ENCODE assay signal across 8 cellular contexts in the genomic region with DNA sequence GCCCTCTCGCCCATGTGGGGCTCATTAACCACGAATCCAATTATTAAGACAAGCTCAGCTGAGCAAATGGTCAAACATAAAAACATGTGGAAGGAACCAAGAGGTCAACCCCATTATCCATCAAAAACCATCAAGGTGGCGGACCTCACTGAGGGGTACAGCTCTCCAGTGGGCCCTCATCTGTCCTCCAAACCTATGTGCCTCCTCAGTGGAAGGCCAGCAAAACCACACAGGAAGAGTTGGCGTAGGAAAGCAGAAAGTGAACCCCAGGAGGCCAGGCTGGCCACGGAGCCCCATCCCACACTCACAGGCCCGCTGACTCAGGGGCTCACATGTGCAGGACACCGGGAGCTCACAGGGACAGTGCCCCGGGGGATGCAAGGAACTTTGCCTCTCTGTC.
DNase-seq lines count a peak whose midpoint lies in the region; ATAC-seq and TF ChIP-seq lines count a peak whose summit lies in the region.
"Not testable (repeated sequence)": the region's sequence is repeated elsewhere in the genome, so short reads cannot be mapped to it uniquely, and the experiment has no call there.

No MANE protein-coding gene starts in this region.

- peak overlapping the region; percentile 58 for H3K4me3 Mint-ChIP-seq in CD4-positive, alpha-beta T cell
- peak overlapping the region; percentile 35 for H3K4me3 Mint-ChIP-seq in activated B cell treated with CpG ODN at 0.5 μM for 24 hours
- peak overlapping the region; percentile 42 for H3K4me3 Mint-ChIP-seq in activated T-helper 2 cell treated with anti-CD3 and anti-CD28 coated beads, Interferon-gamma antibody, Interleukin-2, Interleukin-4, amounts not matched to agents 10 μg/mL and 5 μg/mL and 100 μg/mL, durations not matched to agents 14 hours and 24 hours and 36 hours (ENCODE audit: low read depth)
- peak overlapping the region; percentile 79 for H3K4me3 Mint-ChIP-seq in dendritic cell treated with granulocyte-macrophage colony-stimulating factor and Interleukin-4, amounts not matched to agents 40 ng/mL and 50 ng/mL, for 4 days
- peak overlapping the region in 4 of 5 donors; percentile 38 to 57 (median 52) for H3K4me3 Mint-ChIP-seq in immature natural killer cell
- peak overlapping the region; percentile 53 for H3K4me3 Mint-ChIP-seq in natural killer cell
- H3K4me3 Mint-ChIP-seq in stimulated activated memory B cell treated with anti-CD40 and anti-IgM and Interleukin-4, amounts not matched to agents 10 μg/mL and 1 μg/mL and 100 μg/mL, for 72 hours = peak overlapping the region; percentile 56

- not testable (repeated sequence) for ATAC-seq in CD4-positive, alpha-beta T cell (ENCODE audit: poor library complexity); activated B cell treated with CpG ODN at 0.5 μM for 24 hours (ENCODE audit: low read depth); natural killer cell; stimulated activated memory B cell treated with anti-CD40 and anti-IgM and Interleukin-4, amounts not matched to agents 10 μg/mL and 1 μg/mL and 100 μg/mL, for 72 hours

- not testable (repeated sequence) for H3K27ac Mint-ChIP-seq in CD4-positive, alpha-beta T cell; activated B cell treated with CpG ODN at 0.5 μM for 24 hours; activated T-helper 2 cell treated with anti-CD3 and anti-CD28 coated beads, Interferon-gamma antibody, Interleukin-2, Interleukin-4, amounts not matched to agents 10 μg/mL and 5 μg/mL and 100 μg/mL, durations not matched to agents 14 hours and 24 hours and 36 hours; dendritic cell treated with granulocyte-macrophage colony-stimulating factor and Interleukin-4, amounts not matched to agents 40 ng/mL and 50 ng/mL, for 4 days; immature natural killer cell; natural killer cell; stimulated activated memory B cell treated with anti-CD40 and anti-IgM and Interleukin-4, amounts not matched to agents 10 μg/mL and 1 μg/mL and 100 μg/mL, for 72 hours

- H3K36me3 Mint-ChIP-seq in CD4-positive, alpha-beta T cell (ENCODE audit: low read depth); activated B cell treated with CpG ODN at 0.5 μM for 24 hours (ENCODE audit: low read depth); activated T-helper 2 cell treated with anti-CD3 and anti-CD28 coated beads, Interferon-gamma antibody, Interleukin-2, Interleukin-4, amounts not matched to agents 10 μg/mL and 5 μg/mL and 100 μg/mL, durations not matched to agents 14 hours and 24 hours and 36 hours (ENCODE audit: low read depth); immature natural killer cell; natural killer cell; stimulated activated memory B cell treated with anti-CD40 and anti-IgM and Interleukin-4, amounts not matched to agents 10 μg/mL and 1 μg/mL and 100 μg/mL, for 72 hours: not testable (repeated sequence)
- peaks cover 13% of the 10 kb centered on the region for H3K36me3 Mint-ChIP-seq in dendritic cell treated with granulocyte-macrophage colony-stimulating factor and Interleukin-4, amounts not matched to agents 40 ng/mL and 50 ng/mL, for 4 days (ENCODE audit: low read depth)

- peaks cover 36% of the 10 kb centered on the region for H3K27me3 Mint-ChIP-seq in CD4-positive, alpha-beta T cell
- H3K27me3 Mint-ChIP-seq in activated B cell treated with CpG ODN at 0.5 μM for 24 hours (peaks cover 22% of the 10 kb centered on the region), natural killer cell (ENCODE audit: low read depth in 2 of 2) (peaks cover 10 to 18% of the 10 kb centered on the region in 2 donors)
- peaks cover 16% of the 10 kb centered on the region for H3K27me3 Mint-ChIP-seq in activated T-helper 2 cell treated with anti-CD3 and anti-CD28 coated beads, Interferon-gamma antibody, Interleukin-2, Interleukin-4, amounts not matched to agents 10 μg/mL and 5 μg/mL and 100 μg/mL, durations not matched to agents 14 hours and 24 hours and 36 hours (ENCODE audit: low read depth)
- peaks cover 31% of the 10 kb centered on the region for H3K27me3 Mint-ChIP-seq in dendritic cell treated with granulocyte-macrophage colony-stimulating factor and Interleukin-4, amounts not matched to agents 40 ng/mL and 50 ng/mL, for 4 days
- not testable (repeated sequence) for H3K27me3 Mint-ChIP-seq in immature natural killer cell (ENCODE audit: low read depth in 3 of 3)
- H3K27me3 Mint-ChIP-seq in stimulated activated memory B cell treated with anti-CD40 and anti-IgM and Interleukin-4, amounts not matched to agents 10 μg/mL and 1 μg/mL and 100 μg/mL, for 72 hours = peaks cover 39% of the 10 kb centered on the region

- not testable (repeated sequence) for TF ChIP-seq CTCF in CD4-positive, alpha-beta T cell (IDR thresholded peaks at IDR 0.05); activated B cell treated with CpG ODN at 0.5 μM for 24 hours (IDR thresholded peaks at IDR 0.05); natural killer cell (IDR thresholded peaks at IDR 0.05)

- POLR2A ChIA-PET in CD4-positive, alpha-beta T cell (lab: Charles Lee); activated B cell treated with CpG ODN at 0.5 μM for 24 hours (lab: Charles Lee): not testable (repeated sequence)

- H3K4me3 ChIP-seq in HAP-1 = peak overlapping the region; percentile 41; the same call in 1 of the 2 replicates

- intact Hi-C loops in CD4-positive, alpha-beta T cell (cut with DNase I, micrococcal nuclease); activated B cell treated with CpG ODN at 0.5 μM for 24 hours (cut with micrococcal nuclease); activated T-helper 2 cell treated with anti-CD3 and anti-CD28 coated beads, Interferon-gamma antibody, Interleukin-2, Interleukin-4, amounts not matched to agents 10 μg/mL and 5 μg/mL and 100 μg/mL, durations not matched to agents 14 hours and 24 hours and 36 hours (cut with micrococcal nuclease); dendritic cell treated with granulocyte-macrophage colony-stimulating factor and Interleukin-4, amounts not matched to agents 40 ng/mL and 50 ng/mL, for 4 days (cut with micrococcal nuclease); natural killer cell (cut with micrococcal nuclease): not testable (repeated sequence)

- not testable (repeated sequence) for H3K36me3 ChIP-seq in HAP-1 (replicated peaks)

- H3K27ac ChIP-seq in CD4-positive, alpha-beta T cell (ENCODE audit: low read depth, low read length) = not testable (repeated sequence)

- not testable (repeated sequence) for H3K9me3 ChIP-seq in CD4-positive, alpha-beta T cell (ENCODE audit: control insufficient read depth, low read length); HAP-1

- not testable (repeated sequence) for H3K27me3 ChIP-seq in CD4-positive, alpha-beta T cell (ENCODE audit: control insufficient read depth, insufficient read depth, low read length); HAP-1 (ENCODE audit: low read depth)

- H3K4me1 Mint-ChIP-seq in CD4-positive, alpha-beta T cell (ENCODE audit: low read depth); activated B cell treated with CpG ODN at 0.5 μM for 24 hours; activated T-helper 2 cell treated with anti-CD3 and anti-CD28 coated beads, Interferon-gamma antibody, Interleukin-2, Interleukin-4, amounts not matched to agents 10 μg/mL and 5 μg/mL and 100 μg/mL, durations not matched to agents 14 hours and 24 hours and 36 hours (ENCODE audit: low read depth); dendritic cell treated with granulocyte-macrophage colony-stimulating factor and Interleukin-4, amounts not matched to agents 40 ng/mL and 50 ng/mL, for 4 days (ENCODE audit: low read depth); immature natural killer cell; natural killer cell; stimulated activated memory B cell treated with anti-CD40 and anti-IgM and Interleukin-4, amounts not matched to agents 10 μg/mL and 1 μg/mL and 100 μg/mL, for 72 hours: not testable (repeated sequence)

- H3K4me1 ChIP-seq in HAP-1 = not testable (repeated sequence)

- not testable (repeated sequence) for DNase-seq in CD4-positive, alpha-beta T cell; HAP-1 (ENCODE audit: low spot score in 2 of 2); activated B cell treated with CpG ODN at 0.5 μM for 24 hours; activated T-helper 2 cell treated with anti-CD3 and anti-CD28 coated beads, Interferon-gamma antibody, Interleukin-2, Interleukin-4, amounts not matched to agents 10 μg/mL and 5 μg/mL and 100 μg/mL, durations not matched to agents 14 hours and 24 hours and 36 hours (ENCODE audit: low spot score); immature natural killer cell; natural killer cell

- not testable (repeated sequence) for H3K9me3 Mint-ChIP-seq in CD4-positive, alpha-beta T cell; activated B cell treated with CpG ODN at 0.5 μM for 24 hours; activated T-helper 2 cell treated with anti-CD3 and anti-CD28 coated beads, Interferon-gamma antibody, Interleukin-2, Interleukin-4, amounts not matched to agents 10 μg/mL and 5 μg/mL and 100 μg/mL, durations not matched to agents 14 hours and 24 hours and 36 hours; dendritic cell treated with granulocyte-macrophage colony-stimulating factor and Interleukin-4, amounts not matched to agents 40 ng/mL and 50 ng/mL, for 4 days; immature natural killer cell; natural killer cell; stimulated activated memory B cell treated with anti-CD40 and anti-IgM and Interleukin-4, amounts not matched to agents 10 μg/mL and 1 μg/mL and 100 μg/mL, for 72 hours

- in situ Hi-C loops in HAP-1 (cut with MboI; ENCODE audit: low sequenced_read_pairs) = not testable (repeated sequence)

- CTCF ChIA-PET in CD4-positive, alpha-beta T cell (lab: Charles Lee) = interaction anchor here (1.2 kb wide), 1 partner anchor 280 kb away, joined by 3 read pairs; no protein-coding TSS in a partner anchor
- CTCF ChIA-PET in activated B cell treated with CpG ODN at 0.5 μM for 24 hours (lab: Charles Lee) = not testable (repeated sequence)
